Comparison of ENCODE assay signal across 25 cellular contexts in genomic region chr18:80185545-80185944, GRCh38.
"Had no signal": no experiment of that assay in that cellular context is flagged by ENCODE, and none has a peak within 500 bp of the region (broad histone marks: within the 10 kb centered on the region; RNA-seq: fewer than 3 reads in every experiment).

No MANE protein-coding gene starts in this region.

- H3K27me3 Mint-ChIP-seq: progenitor cell of endocrine pancreas had no signal

- H3K36me3 ChIP-seq: heart right ventricle, lower lobe of right lung, neutrophil, sigmoid colon, stomach, tibial artery, upper lobe of left lung had no signal

- H3K79me2 ChIP-seq: parathyroid adenoma had no signal

- DNase-seq: cortex of kidney; effector memory CD8-positive, alpha-beta T cell; esophagus squamous epithelium; foreskin melanocyte; glutamatergic neuron; heart right ventricle; hippocampal formation; left colon; left ventricle myocardium superior; lower lobe of right lung; naive thymus-derived CD8-positive, alpha-beta T cell; nephron progenitor cell; sigmoid colon; stimulated activated CD4-positive, alpha-beta T cell treated with anti-CD3 and anti-CD28 coated beads, Interleukin-2, amount 100 ng/mL, for 24 hours; stimulated activated CD4-positive, alpha-beta T cell treated with anti-CD3 and anti-CD28 coated beads, Interleukin-4, amount 100 ng/mL, for 24 hours; stimulated activated naive CD4-positive, alpha-beta T cell treated with Interleukin-2 at 50 U/mL for 16 hours; stomach had no signal

- ATAC-seq: effector memory CD8-positive, alpha-beta T cell; heart right ventricle; left colon; left ventricle myocardium superior; naive thymus-derived CD8-positive, alpha-beta T cell; stimulated activated effector memory CD8-positive, alpha-beta T cell treated with anti-CD3 and anti-CD28 coated beads, Interleukin-12 subunit alpha, Interleukin-12 subunit beta, amount 100 ng/mL, for 72 hours had no signal

- H3K27me3 ChIP-seq: esophagus squamous epithelium, neutrophil, sigmoid colon, stomach, tibial artery, upper lobe of left lung had no signal

- H3K9me3 ChIP-seq: esophagus squamous epithelium, heart right ventricle, lower lobe of right lung, neutrophil, sigmoid colon, stomach, tibial artery, upper lobe of left lung had no signal

- H3K27ac ChIP-seq: esophagus squamous epithelium, heart right ventricle, lower lobe of right lung, neutrophil, parathyroid adenoma, sigmoid colon, stomach, tibial artery, upper lobe of left lung had no signal

- H3K4me1 ChIP-seq: heart right ventricle, lower lobe of right lung, sigmoid colon, stomach, tibial artery, upper lobe of left lung had no signal

- H3K4me3 ChIP-seq: esophagus squamous epithelium, heart right ventricle, lower lobe of right lung, sigmoid colon, stomach, tibial artery, upper lobe of left lung had no signal

- H3K4me3 Mint-ChIP-seq: effector memory CD8-positive, alpha-beta T cell; naive thymus-derived CD8-positive, alpha-beta T cell; nephron progenitor cell; stimulated activated effector memory CD8-positive, alpha-beta T cell treated with anti-CD3 and anti-CD28 coated beads, Interleukin-12 subunit alpha, Interleukin-12 subunit beta, amount 100 ng/mL, for 72 hours had no signal

- H3K27ac Mint-ChIP-seq: effector memory CD8-positive, alpha-beta T cell; nephron progenitor cell; progenitor cell of endocrine pancreas; stimulated activated effector memory CD8-positive, alpha-beta T cell treated with anti-CD3 and anti-CD28 coated beads, Interleukin-12 subunit alpha, Interleukin-12 subunit beta, amount 100 ng/mL, for 72 hours had no signal

- H3K9me3 Mint-ChIP-seq: naive thymus-derived CD8-positive, alpha-beta T cell; nephron progenitor cell; stimulated activated effector memory CD8-positive, alpha-beta T cell treated with anti-CD3 and anti-CD28 coated beads, Interleukin-12 subunit alpha, Interleukin-12 subunit beta, amount 100 ng/mL, for 72 hours had no signal

- H3K9ac ChIP-seq: parathyroid adenoma had no signal

- H3K36me3 Mint-ChIP-seq: naive thymus-derived CD8-positive, alpha-beta T cell; stimulated activated effector memory CD8-positive, alpha-beta T cell treated with anti-CD3 and anti-CD28 coated beads, Interleukin-12 subunit alpha, Interleukin-12 subunit beta, amount 100 ng/mL, for 72 hours had no signal

- H3K4me1 Mint-ChIP-seq: stimulated activated effector memory CD8-positive, alpha-beta T cell treated with anti-CD3 and anti-CD28 coated beads, Interleukin-12 subunit alpha, Interleukin-12 subunit beta, amount 100 ng/mL, for 72 hours had no signal

- FAIRE-seq: endometrium, islet of Langerhans had no signal

- H2AFZ ChIP-seq: parathyroid adenoma had no signal
